Comparison of ENCODE assay signal across 8 cellular contexts in genomic region chr2:40244251-40245010, GRCh38.
DNase-seq lines count a peak whose midpoint lies in the region; ATAC-seq, FAIRE-seq and TF ChIP-seq lines count a peak whose summit lies in the region.

No MANE protein-coding gene starts in this region.

- peak; percentile 85 for ATAC-seq in GM19324 (IDR thresholded peaks at IDR 0.05; ENCODE audit: low FRiP score, unreplicated experiment)
- no peak for ATAC-seq in CD4-positive, alpha-beta T cell (ENCODE audit: poor library complexity)

- H3K9me3 ChIP-seq in OCI-LY7 (ENCODE audit: low read length): no peaks in the 10 kb centered on the region
- no peaks in the 10 kb centered on the region for H3K9me3 ChIP-seq in CD4-positive, alpha-beta T cell (ENCODE audit: control insufficient read depth, low read length)

- no peak overlapping the region for H3K27ac Mint-ChIP-seq in endothelial cell (ENCODE audit: unreplicated experiment)
- H3K27ac Mint-ChIP-seq in mesothelial cell of epicardium: peak overlapping the region; percentile 63
- H3K27ac Mint-ChIP-seq in CD4-positive, alpha-beta T cell: no peak overlapping the region

- BruUV-seq in OCI-LY7 (replicated peaks; lab: Mats Ljungman, UMichigan): no TSS peak

- H3K4me1 Mint-ChIP-seq in endothelial cell (ENCODE audit: unreplicated experiment) (no peaks in the 10 kb centered on the region), mesothelial cell of epicardium (peaks cover 39% of the 10 kb centered on the region)
- no peaks in the 10 kb centered on the region for H3K4me1 Mint-ChIP-seq in CD4-positive, alpha-beta T cell (ENCODE audit: low read depth)

- peak; percentile 48 for FAIRE-seq in HTR-8/SVneo (lab: Jason Lieb, UNC)

- H3K4me3 ChIP-seq in OCI-LY7 (ENCODE audit: low read depth, low read length, poor library complexity, severe bottlenecking): no peak overlapping the region

- H3K27me3 ChIP-seq in CD4-positive, alpha-beta T cell (ENCODE audit: control insufficient read depth, insufficient read depth, low read length): no peaks in the 10 kb centered on the region

- peak overlapping the region; percentile 38; the same call in 1 of the 2 replicates for H2AFZ ChIP-seq in OCI-LY7 (ENCODE audit: low read length)

- no peaks in the 10 kb centered on the region for H3K36me3 ChIP-seq in OCI-LY7 (ENCODE audit: insufficient read depth, low read length)

- H3K27ac ChIP-seq in OCI-LY7 (ENCODE audit: low read depth, low read length, poor library complexity, severe bottlenecking): no peak overlapping the region
- H3K27ac ChIP-seq in CD4-positive, alpha-beta T cell (ENCODE audit: low read depth, low read length): no peak overlapping the region

- intact Hi-C loops in OCI-LY7 (cut with micrococcal nuclease; ENCODE audit: unreplicated experiment): loop anchor here (1.0 to 5.0 kb wide), 6 partner anchors 38 to 331 kb away; no protein-coding TSS in a partner anchor
- intact Hi-C loops in CD4-positive, alpha-beta T cell (cut with DNase I, micrococcal nuclease): no loop called here

- POLR2A ChIA-PET in OCI-LY7 (lab: Charles Lee): interaction anchor here (0.6 to 2.1 kb wide), 12 partner anchors 10 to 534 kb away, joined by 3 to 8 read pairs (median 4); no protein-coding TSS in a partner anchor
- POLR2A ChIA-PET in CD4-positive, alpha-beta T cell (lab: Charles Lee): no interaction called here

- H3K4me2 ChIP-seq in OCI-LY7 (ENCODE audit: low read length): no peak overlapping the region

- CTCF ChIA-PET in OCI-LY7 (lab: Charles Lee; ENCODE audit: unreplicated experiment): no interaction called here
- CTCF ChIA-PET in CD4-positive, alpha-beta T cell (lab: Charles Lee): no interaction called here

- H3K36me3 Mint-ChIP-seq in endothelial cell (ENCODE audit: low read depth, unreplicated experiment): no peaks in the 10 kb centered on the region
- no peaks in the 10 kb centered on the region for H3K36me3 Mint-ChIP-seq in mesothelial cell of epicardium
- no peaks in the 10 kb centered on the region for H3K36me3 Mint-ChIP-seq in CD4-positive, alpha-beta T cell (ENCODE audit: low read depth)

- H3K4me1 ChIP-seq in OCI-LY7 (ENCODE audit: insufficient read depth, low read length, poor library complexity, severe bottlenecking): peaks cover 30% of the 10 kb centered on the region

- peak; percentile 53 for DNase-seq in DMS153 (lab: John Stamatoyannopoulos, UW)
- DNase-seq in HTR-8/SVneo (ENCODE audit: insufficient read length, low spot score): peak; percentile 57
- DNase-seq in OCI-LY7 (ENCODE audit: low spot score): peak; percentile 75
- DNase-seq in endothelial cell (ENCODE audit: low spot score): peak; percentile 53
- DNase-seq in mesothelial cell of epicardium (ENCODE audit: low spot score in 2 of 2, unreplicated experiment in 2 of 2): peak in 1 of 2 experiments; percentile 39
- no peak for DNase-seq in CD4-positive, alpha-beta T cell
- no peak for DNase-seq in inferior parietal cortex (ENCODE audit: extremely low spot score)

- H3K9me3 Mint-ChIP-seq in endothelial cell (ENCODE audit: unreplicated experiment): no peaks in the 10 kb centered on the region
- no peaks in the 10 kb centered on the region for H3K9me3 Mint-ChIP-seq in mesothelial cell of epicardium
- H3K9me3 Mint-ChIP-seq in CD4-positive, alpha-beta T cell: no peaks in the 10 kb centered on the region

- no peaks in the 10 kb centered on the region for H3K79me2 ChIP-seq in OCI-LY7 (ENCODE audit: insufficient read depth, low read depth, low read length)

- H4K20me1 ChIP-seq in OCI-LY7 (ENCODE audit: insufficient read depth, low read length): no peaks in the 10 kb centered on the region

- H3K4me3 Mint-ChIP-seq in endothelial cell (ENCODE audit: unreplicated experiment) (no peak overlapping the region), mesothelial cell of epicardium (no peak overlapping the region)
- H3K4me3 Mint-ChIP-seq in CD4-positive, alpha-beta T cell: no peak overlapping the region

- no peaks in the 10 kb centered on the region for H3K9me2 ChIP-seq in OCI-LY7 (ENCODE audit: insufficient read depth, low read length)

- H3K27me3 Mint-ChIP-seq in endothelial cell (ENCODE audit: unreplicated experiment) (no peaks in the 10 kb centered on the region), mesothelial cell of epicardium (ENCODE audit: low read depth) (no peaks in the 10 kb centered on the region)
- H3K27me3 Mint-ChIP-seq in CD4-positive, alpha-beta T cell: no peaks in the 10 kb centered on the region

- TF ChIP-seq CTCF in OCI-LY7 (conservative IDR thresholded peaks at IDR 0.05; ENCODE audit: low read length) (peak; percentile 88), endothelial cell (IDR thresholded peaks at IDR 0.05; ENCODE audit: unreplicated experiment) (no peak), mesothelial cell of epicardium (IDR thresholded peaks at IDR 0.05; ENCODE audit: unreplicated experiment) (no peak)
- TF ChIP-seq CTCF in CD4-positive, alpha-beta T cell (IDR thresholded peaks at IDR 0.05): no peak

Comparison
In these comparisons a context has a peak if more than half of its experiments do, and no peak if none do; other contexts are left out.
1. DNase-seq: peak in DMS153 (single experiment), HTR-8/SVneo (single experiment), OCI-LY7 (single experiment) and endothelial cell (single experiment); none in CD4-positive, alpha-beta T cell (0 of 10) and inferior parietal cortex (single experiment).